8 cellular contexts compared by ENCODE assay signal in genomic region chr16:28188085-28188916, GRCh38. TPM values are rescaled to one million over a fixed set of nuclear protein-coding genes. Genes with fewer than 3 reads are reported as not detected.
DNase-seq lines count a peak whose midpoint lies in the region; ATAC-seq and TF ChIP-seq lines count a peak whose summit lies in the region.

No MANE protein-coding gene starts in this region.

- TF ChIP-seq CTCF in GM13977 (IDR thresholded peaks at IDR 0.05; ENCODE audit: extremely low read depth, insufficient read depth, missing control alignments) (no peak), esophagus squamous epithelium (IDR thresholded peaks at IDR 0.05) (no peak)

- H3K27me3 ChIP-seq in MG63 (no peaks in the 10 kb centered on the region), esophagus squamous epithelium (no peaks in the 10 kb centered on the region)

- H3K36me3 ChIP-seq in KOPT-K1 (ENCODE audit: insufficient read depth, low read length) (peaks cover 52% of the 10 kb centered on the region), MG63 (peaks cover 33% of the 10 kb centered on the region), esophagus squamous epithelium (peaks cover 0 to 8% (median 0%) of the 10 kb centered on the region in 3 donors)

- H3K4me3 ChIP-seq in MG63 = no peak overlapping the region
- H3K4me3 ChIP-seq in esophagus squamous epithelium = no peak overlapping the region

- H3K36me3 Mint-ChIP-seq in immature natural killer cell = peaks cover 0 to 13% (median 10%) of the 10 kb centered on the region in 3 donors

- 60 to 63% methylated on average over 6 of the region's 6 CpGs for WGBS in esophagus squamous epithelium, 2 donors

- H3K9me3 ChIP-seq in KOPT-K1 (ENCODE audit: insufficient read depth, low read length, poor library complexity, severe bottlenecking) (peaks cover 6% of the 10 kb centered on the region), MG63 (no peaks in the 10 kb centered on the region), esophagus squamous epithelium (no peaks in the 10 kb centered on the region)

- peak; percentile 59 for DNase-seq in GM13977 (ENCODE audit: low spot score)
- no peak for DNase-seq in immature natural killer cell
- DNase-seq in MG63 = no peak
- DNase-seq in DMS114 treated with DMSO at 0.1 percent for 48 hours (lab: John Stamatoyannopoulos, UW; ENCODE audit: unreplicated experiment) = no peak
- no peak for DNase-seq in esophagus squamous epithelium (lab: John Stamatoyannopoulos, UW)
- no peak for DNase-seq in DMS 273 treated with DMSO at 0.1 percent for 48 hours (lab: John Stamatoyannopoulos, UW)

- no peak for TF ChIP-seq POLR2A in esophagus squamous epithelium (IDR thresholded peaks at IDR 0.05)

- peaks cover 17 to 79% (median 18%) of the 10 kb centered on the region in 3 donors for H3K4me1 ChIP-seq in esophagus squamous epithelium

- peak overlapping the region; percentile 31 to 74 (median 64) for H3K4me3 Mint-ChIP-seq in immature natural killer cell

- H3K27me3 Mint-ChIP-seq in immature natural killer cell (ENCODE audit: low read depth in 3 of 3) = peaks cover 0 to 3% (median under 1%) of the 10 kb centered on the region in 3 donors

- intact Hi-C loops in esophagus squamous epithelium (cut with DNase I) = no loop called here

- ATAC-seq in GM21619 (IDR thresholded peaks at IDR 0.05; ENCODE audit: unreplicated experiment) = peak; percentile 63

- H3K4me1 Mint-ChIP-seq in immature natural killer cell = peaks cover 85 to 94% of the 10 kb centered on the region in 2 donors

- H3K27ac Mint-ChIP-seq in immature natural killer cell = peak overlapping the region; percentile 63 to 97 (median 86)

- H3K27ac ChIP-seq in KOPT-K1 (ENCODE audit: low read depth, low read length, poor library complexity, severe bottlenecking) (peak overlapping the region; percentile 53), esophagus squamous epithelium (peak overlapping the region in 1 of 4 donors; percentile 38)

- no peaks in the 10 kb centered on the region for H3K9me3 Mint-ChIP-seq in immature natural killer cell

- in situ Hi-C loops in GM13977 (cut with MboI; ENCODE audit: low pct_unique_long_range_greater_than_20kb, low sequenced_read_pairs, unreplicated experiment) = loop anchor here (5.0 kb wide), 1 partner anchor 41 kb away; no protein-coding TSS in a partner anchor

RNA-seq across cellular contexts. Expression of gene XPO6, which starts 23.5 kb away (rescaled TPM):
- 10 to 100 TPM; 40.7 to 75.5 (median 42.2) TPM for polyA plus RNA-seq in immature natural killer cell
- total RNA-seq in MG63 (2014; rRNA removed; shearing (Covaris generic); ENCODE audit: low replicate concordance) = 92.5 and 102 TPM in 2 replicates
- total RNA-seq in esophagus squamous epithelium = 10 to 100 TPM; 69.0 to 90.8 (median 76.0) TPM
